In genomic region chr12:7934153-7934552, GRCh38 we compare ENCODE assay signal across 9 cellular contexts. TPM values are rescaled to one million over a fixed set of nuclear protein-coding genes. Genes with fewer than 3 reads are reported as not detected.
DNase-seq lines count a peak whose midpoint lies in the region; ATAC-seq and TF ChIP-seq lines count a peak whose summit lies in the region.
"Had no signal": no experiment of that assay in that cellular context is flagged by ENCODE, and none has a peak within 500 bp of the region (broad histone marks: within the 10 kb centered on the region; RNA-seq: fewer than 3 reads in every experiment).

No MANE protein-coding gene starts in this region.

- H3K36me3 ChIP-seq in CD4-positive, CD25-positive, alpha-beta regulatory T cell (ENCODE audit: control insufficient read depth, insufficient read depth, low read length): peaks cover 49% of the 10 kb centered on the region
- H3K36me3 ChIP-seq in HUES6 (ENCODE audit: control insufficient read depth, insufficient read depth, low read length): peaks cover 63% of the 10 kb centered on the region
- no peaks in the 10 kb centered on the region for H3K36me3 ChIP-seq in ovary

- peaks cover 0 to 2% (median 0%) of the 10 kb centered on the region in 7 donors for H3K9me3 Mint-ChIP-seq in CD4-positive, CD25-positive, alpha-beta regulatory T cell

- H3K4me3 ChIP-seq in CD4-positive, CD25-positive, alpha-beta regulatory T cell (ENCODE audit: low read depth, low read length): peak overlapping the region; percentile 100
- H3K4me3 ChIP-seq in HUES6 (ENCODE audit: low read depth, low read length) (peak overlapping the region; percentile 93), ovary (peak overlapping the region; percentile 57)

- H3K9ac ChIP-seq in HUES6 (ENCODE audit: low read length): peak overlapping the region; percentile 93

- no peak overlapping the region for H3K4me3 Mint-ChIP-seq in CD4-positive, CD25-positive, alpha-beta regulatory T cell

- intact Hi-C loops in ovary (cut with DNase I): loop anchor here in 2 of 4 donors (10.0 kb wide), 3 partner anchors 61 to 311 kb away; no protein-coding TSS in a partner anchor

- H3K9me3 ChIP-seq in CD4-positive, CD25-positive, alpha-beta regulatory T cell (ENCODE audit: control insufficient read depth in 2 of 2, low read length in 2 of 2): no peaks in the 10 kb centered on the region
- H3K9me3 ChIP-seq in HUES6 (ENCODE audit: control insufficient read depth, insufficient read depth, low read depth, low read length) (no peaks in the 10 kb centered on the region), ovary (no peaks in the 10 kb centered on the region)

- peaks cover 54% of the 10 kb centered on the region for H3K4me1 ChIP-seq in CD4-positive, CD25-positive, alpha-beta regulatory T cell (ENCODE audit: control insufficient read depth, insufficient read depth, low read length, poor library complexity, severe bottlenecking)
- H3K4me1 ChIP-seq in HUES6 (ENCODE audit: control insufficient read depth, insufficient read depth, low read length) (peaks cover 24% of the 10 kb centered on the region), ovary (ENCODE audit: insufficient read depth) (peaks cover 1% of the 10 kb centered on the region)

- TF ChIP-seq EP300 in ovary (IDR thresholded peaks at IDR 0.05): no peak

- no peaks in the 10 kb centered on the region for H3K27me3 Mint-ChIP-seq in CD4-positive, CD25-positive, alpha-beta regulatory T cell

- no peak for ATAC-seq in CD4-positive, CD25-positive, alpha-beta regulatory T cell (ENCODE audit: low read depth in 2 of 2)
- peak; percentile 22 for ATAC-seq in esophagus mucosa
- no peak for ATAC-seq in HG03097 (IDR thresholded peaks at IDR 0.05; ENCODE audit: low FRiP score, unreplicated experiment)

- peaks cover 12 to 30% (median 22%) of the 10 kb centered on the region in 4 donors for H3K4me1 Mint-ChIP-seq in CD4-positive, CD25-positive, alpha-beta regulatory T cell

- no peak overlapping the region for H3K27ac Mint-ChIP-seq in CD4-positive, CD25-positive, alpha-beta regulatory T cell

- peak overlapping the region; percentile 85 for H3K27ac ChIP-seq in CD4-positive, CD25-positive, alpha-beta regulatory T cell (ENCODE audit: insufficient read depth, low read length, poor library complexity, severe bottlenecking)
- H3K27ac ChIP-seq in HUES6 (ENCODE audit: low read depth, low read length): peak overlapping the region; percentile 59; the same call in 1 of the 2 replicates
- peak overlapping the region; percentile 18 to 49 for H3K27ac ChIP-seq in ovary

- no peak for TF ChIP-seq POLR2A in ovary (IDR thresholded peaks at IDR 0.05)

- H3K36me3 Mint-ChIP-seq in CD4-positive, CD25-positive, alpha-beta regulatory T cell: peaks cover 20% of the 10 kb centered on the region

- 27 to 34% (median 33%) methylated on average over 7 of the region's 7 CpGs for WGBS in ovary, 3 donors

- no peak for TF ChIP-seq CTCF in ovary (IDR thresholded peaks at IDR 0.05)

- DNase-seq in CD4-positive, CD25-positive, alpha-beta regulatory T cell: peak in 1 of 3 donors; percentile 10
- DNase-seq in ovary: no peak
- DNase-seq in epidermal melanocyte (ENCODE audit: insufficient read length, low spot score): no peak
- no peak for DNase-seq in COLO668 (lab: John Stamatoyannopoulos, UW; ENCODE audit: unreplicated experiment)
- no peak for DNase-seq in NCI-H2081 (lab: John Stamatoyannopoulos, UW)
- DNase-seq: central memory CD4-positive, alpha-beta T cell had no signal

- H3K27me3 ChIP-seq in CD4-positive, CD25-positive, alpha-beta regulatory T cell (ENCODE audit: control insufficient read depth, insufficient read depth, low read length): no peaks in the 10 kb centered on the region
- H3K27me3 ChIP-seq in HUES6 (ENCODE audit: control insufficient read depth, insufficient read depth, low read length): no peaks in the 10 kb centered on the region
- H3K27me3 ChIP-seq in ovary: no peaks in the 10 kb centered on the region

RNA-seq across cellular contexts. Expression of gene SLC2A3, which starts 1.8 kb away (rescaled TPM):
- 947 TPM for total RNA-seq in CD4-positive, CD25-positive, alpha-beta regulatory T cell
- 100 to 1,000 TPM in 3 of 4 donors, 10 to 100 TPM in 1; 96.9 to 128 (median 103) TPM for polyA plus RNA-seq in CD4-positive, CD25-positive, alpha-beta regulatory T cell
- total RNA-seq in esophagus mucosa (4.9 TPM), ovary (100 to 1,000 TPM in 1 of 7 donors, 10 to 100 TPM in 6; 24.0 to 100 (median 34.8) TPM)
- 10 to 100 TPM; 14.1 to 25.5 TPM for polyA plus RNA-seq in ovary

Comparison
In these comparisons a context has a peak if more than half of its experiments do, and no peak if none do; other contexts are left out.
1. H3K27ac ChIP-seq: peak in every context shown above with its lines; median percentile 85 in CD4-positive, CD25-positive, alpha-beta regulatory T cell; 59 in HUES6; 34 in ovary.